Comparison of ENCODE assay signal across 1 cellular context in the genomic region with DNA sequence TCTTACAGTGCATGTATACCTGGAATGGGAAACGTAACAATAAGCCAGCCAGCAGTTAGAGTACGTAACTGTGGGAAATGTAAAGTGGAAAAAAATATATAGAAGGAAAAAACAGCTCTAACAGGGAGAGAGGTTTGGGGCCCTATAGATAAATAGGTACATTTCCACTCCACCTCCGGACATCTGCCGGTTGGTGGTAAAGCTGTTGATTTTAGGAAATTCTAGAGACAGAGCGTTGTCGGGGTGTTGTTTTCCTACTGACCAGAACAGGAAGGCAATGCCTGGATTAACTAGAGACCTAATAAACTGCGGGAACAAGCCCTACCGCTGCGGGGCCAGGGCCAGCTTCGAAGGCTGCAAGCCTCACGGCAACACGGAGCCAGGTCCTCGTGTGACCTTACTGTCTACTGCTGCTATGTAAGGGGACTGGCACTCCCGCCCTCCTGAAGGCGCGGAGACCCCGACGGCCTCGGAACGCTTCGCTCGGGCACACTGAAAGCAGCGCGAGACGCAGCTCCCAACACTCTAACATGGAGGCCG.
TF ChIP-seq lines count a peak whose summit lies in the region.

No MANE protein-coding gene starts in this region.

TF ChIP-seq in HepG2, 621 proteins besides CTCF, POLR2A, EP300 and RAD21 (continued from another document and continues in another):
- TF ChIP-seq, protein P1, sequence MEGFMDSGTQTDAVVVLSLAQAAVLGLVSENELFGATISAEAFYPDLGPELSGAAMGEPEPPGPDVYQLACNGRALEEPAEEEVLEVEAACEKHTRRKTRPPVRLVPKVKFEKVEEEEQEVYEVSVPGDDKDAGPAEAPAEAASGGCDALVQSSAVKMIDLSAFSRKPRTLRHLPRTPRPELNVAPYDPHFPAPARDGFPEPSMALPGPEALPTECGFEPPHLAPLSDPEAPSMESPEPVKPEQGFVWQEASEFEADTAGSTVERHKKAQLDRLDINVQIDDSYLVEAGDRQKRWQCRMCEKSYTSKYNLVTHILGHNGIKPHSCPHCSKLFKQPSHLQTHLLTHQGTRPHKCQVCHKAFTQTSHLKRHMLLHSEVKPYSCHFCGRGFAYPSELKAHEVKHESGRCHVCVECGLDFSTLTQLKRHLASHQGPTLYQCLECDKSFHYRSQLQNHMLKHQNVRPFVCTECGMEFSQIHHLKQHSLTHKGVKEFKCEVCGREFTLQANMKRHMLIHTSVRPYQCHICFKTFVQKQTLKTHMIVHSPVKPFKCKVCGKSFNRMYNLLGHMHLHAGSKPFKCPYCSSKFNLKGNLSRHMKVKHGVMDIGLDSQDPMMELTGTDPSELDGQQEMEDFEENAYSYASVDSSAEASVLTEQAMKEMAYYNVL (CRISPR knock-in tag; IDR thresholded peaks at IDR 0.05; ENCODE audit: borderline replicate concordance), result peak; percentile 77; the same call in 1 of the 2 replicates
- TF ChIP-seq, protein P2, sequence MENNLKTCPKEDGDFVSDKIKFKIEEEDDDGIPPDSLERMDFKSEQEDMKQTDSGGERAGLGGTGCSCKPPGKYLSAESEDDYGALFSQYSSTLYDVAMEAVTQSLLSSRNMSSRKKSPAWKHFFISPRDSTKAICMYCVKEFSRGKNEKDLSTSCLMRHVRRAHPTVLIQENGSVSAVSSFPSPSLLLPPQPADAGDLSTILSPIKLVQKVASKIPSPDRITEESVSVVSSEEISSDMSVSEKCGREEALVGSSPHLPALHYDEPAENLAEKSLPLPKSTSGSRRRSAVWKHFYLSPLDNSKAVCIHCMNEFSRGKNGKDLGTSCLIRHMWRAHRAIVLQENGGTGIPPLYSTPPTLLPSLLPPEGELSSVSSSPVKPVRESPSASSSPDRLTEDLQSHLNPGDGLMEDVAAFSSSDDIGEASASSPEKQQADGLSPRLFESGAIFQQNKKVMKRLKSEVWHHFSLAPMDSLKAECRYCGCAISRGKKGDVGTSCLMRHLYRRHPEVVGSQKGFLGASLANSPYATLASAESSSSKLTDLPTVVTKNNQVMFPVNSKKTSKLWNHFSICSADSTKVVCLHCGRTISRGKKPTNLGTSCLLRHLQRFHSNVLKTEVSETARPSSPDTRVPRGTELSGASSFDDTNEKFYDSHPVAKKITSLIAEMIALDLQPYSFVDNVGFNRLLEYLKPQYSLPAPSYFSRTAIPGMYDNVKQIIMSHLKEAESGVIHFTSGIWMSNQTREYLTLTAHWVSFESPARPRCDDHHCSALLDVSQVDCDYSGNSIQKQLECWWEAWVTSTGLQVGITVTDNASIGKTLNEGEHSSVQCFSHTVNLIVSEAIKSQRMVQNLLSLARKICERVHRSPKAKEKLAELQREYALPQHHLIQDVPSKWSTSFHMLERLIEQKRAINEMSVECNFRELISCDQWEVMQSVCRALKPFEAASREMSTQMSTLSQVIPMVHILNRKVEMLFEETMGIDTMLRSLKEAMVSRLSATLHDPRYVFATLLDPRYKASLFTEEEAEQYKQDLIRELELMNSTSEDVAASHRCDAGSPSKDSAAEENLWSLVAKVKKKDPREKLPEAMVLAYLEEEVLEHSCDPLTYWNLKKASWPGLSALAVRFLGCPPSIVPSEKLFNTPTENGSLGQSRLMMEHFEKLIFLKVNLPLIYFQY (CRISPR knock-in tag; IDR thresholded peaks at IDR 0.05; ENCODE audit: borderline replicate concordance), result 0 out of 2 replicates have a peak, but pooled peaks have one; percentile 21
- TF ChIP-seq CC2D1A (CRISPR knock-in tag; IDR thresholded peaks at IDR 0.05), result 0 out of 2 replicates have a peak, but pooled peaks have one; percentile 28
- no peak for TF ChIP-seq PAWR (CRISPR knock-in tag; IDR thresholded peaks at IDR 0.05; ENCODE audit: borderline replicate concordance)
- no peak for TF ChIP-seq ZNF775 (CRISPR knock-in tag; IDR thresholded peaks at IDR 0.05; ENCODE audit: borderline replicate concordance)
- TF ChIP-seq, protein P3, sequence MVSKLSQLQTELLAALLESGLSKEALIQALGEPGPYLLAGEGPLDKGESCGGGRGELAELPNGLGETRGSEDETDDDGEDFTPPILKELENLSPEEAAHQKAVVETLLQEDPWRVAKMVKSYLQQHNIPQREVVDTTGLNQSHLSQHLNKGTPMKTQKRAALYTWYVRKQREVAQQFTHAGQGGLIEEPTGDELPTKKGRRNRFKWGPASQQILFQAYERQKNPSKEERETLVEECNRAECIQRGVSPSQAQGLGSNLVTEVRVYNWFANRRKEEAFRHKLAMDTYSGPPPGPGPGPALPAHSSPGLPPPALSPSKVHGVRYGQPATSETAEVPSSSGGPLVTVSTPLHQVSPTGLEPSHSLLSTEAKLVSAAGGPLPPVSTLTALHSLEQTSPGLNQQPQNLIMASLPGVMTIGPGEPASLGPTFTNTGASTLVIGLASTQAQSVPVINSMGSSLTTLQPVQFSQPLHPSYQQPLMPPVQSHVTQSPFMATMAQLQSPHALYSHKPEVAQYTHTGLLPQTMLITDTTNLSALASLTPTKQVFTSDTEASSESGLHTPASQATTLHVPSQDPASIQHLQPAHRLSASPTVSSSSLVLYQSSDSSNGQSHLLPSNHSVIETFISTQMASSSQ (IDR thresholded peaks at IDR 0.05; ENCODE audit: low read depth), result peak; percentile 10; the same call in 1 of the 2 replicates
- TF ChIP-seq, protein P3 (CRISPR knock-in tag; IDR thresholded peaks at IDR 0.05; ENCODE audit: borderline replicate concordance), result no peak
- TF ChIP-seq ZNF251 (CRISPR knock-in tag; IDR thresholded peaks at IDR 0.05), result no peak
- TF ChIP-seq ZNF75D (CRISPR knock-in tag; IDR thresholded peaks at IDR 0.05; ENCODE audit: borderline replicate concordance), result no peak
- TF ChIP-seq NFE2L2 (IDR thresholded peaks at IDR 0.05; ENCODE audit: low read length), result no peak
- TF ChIP-seq, protein P4, sequence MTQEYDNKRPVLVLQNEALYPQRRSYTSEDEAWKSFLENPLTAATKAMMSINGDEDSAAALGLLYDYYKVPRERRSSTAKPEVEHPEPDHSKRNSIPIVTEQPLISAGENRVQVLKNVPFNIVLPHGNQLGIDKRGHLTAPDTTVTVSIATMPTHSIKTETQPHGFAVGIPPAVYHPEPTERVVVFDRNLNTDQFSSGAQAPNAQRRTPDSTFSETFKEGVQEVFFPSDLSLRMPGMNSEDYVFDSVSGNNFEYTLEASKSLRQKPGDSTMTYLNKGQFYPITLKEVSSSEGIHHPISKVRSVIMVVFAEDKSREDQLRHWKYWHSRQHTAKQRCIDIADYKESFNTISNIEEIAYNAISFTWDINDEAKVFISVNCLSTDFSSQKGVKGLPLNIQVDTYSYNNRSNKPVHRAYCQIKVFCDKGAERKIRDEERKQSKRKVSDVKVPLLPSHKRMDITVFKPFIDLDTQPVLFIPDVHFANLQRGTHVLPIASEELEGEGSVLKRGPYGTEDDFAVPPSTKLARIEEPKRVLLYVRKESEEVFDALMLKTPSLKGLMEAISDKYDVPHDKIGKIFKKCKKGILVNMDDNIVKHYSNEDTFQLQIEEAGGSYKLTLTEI (CRISPR knock-in tag; conservative IDR thresholded peaks at IDR 0.05), result no peak
- TF ChIP-seq SMARCE1 (IDR thresholded peaks at IDR 0.05; ENCODE audit: borderline replicate concordance), result no peak
- TF ChIP-seq GZF1 (CRISPR knock-in tag; IDR thresholded peaks at IDR 0.05), result 0 out of 2 replicates have a peak, but pooled peaks have one; percentile 41
- no peak for TF ChIP-seq ZNF850 (CRISPR knock-in tag; conservative IDR thresholded peaks at IDR 0.05)
- TF ChIP-seq ZMYM4 (CRISPR knock-in tag; IDR thresholded peaks at IDR 0.05), result no peak
- TF ChIP-seq, protein P5, sequence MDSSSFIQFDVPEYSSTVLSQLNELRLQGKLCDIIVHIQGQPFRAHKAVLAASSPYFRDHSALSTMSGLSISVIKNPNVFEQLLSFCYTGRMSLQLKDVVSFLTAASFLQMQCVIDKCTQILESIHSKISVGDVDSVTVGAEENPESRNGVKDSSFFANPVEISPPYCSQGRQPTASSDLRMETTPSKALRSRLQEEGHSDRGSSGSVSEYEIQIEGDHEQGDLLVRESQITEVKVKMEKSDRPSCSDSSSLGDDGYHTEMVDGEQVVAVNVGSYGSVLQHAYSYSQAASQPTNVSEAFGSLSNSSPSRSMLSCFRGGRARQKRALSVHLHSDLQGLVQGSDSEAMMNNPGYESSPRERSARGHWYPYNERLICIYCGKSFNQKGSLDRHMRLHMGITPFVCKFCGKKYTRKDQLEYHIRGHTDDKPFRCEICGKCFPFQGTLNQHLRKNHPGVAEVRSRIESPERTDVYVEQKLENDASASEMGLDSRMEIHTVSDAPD (CRISPR knock-in tag; IDR thresholded peaks at IDR 0.05), result no peak; the same call in none of the 2 replicates
- TF ChIP-seq, protein P6, sequence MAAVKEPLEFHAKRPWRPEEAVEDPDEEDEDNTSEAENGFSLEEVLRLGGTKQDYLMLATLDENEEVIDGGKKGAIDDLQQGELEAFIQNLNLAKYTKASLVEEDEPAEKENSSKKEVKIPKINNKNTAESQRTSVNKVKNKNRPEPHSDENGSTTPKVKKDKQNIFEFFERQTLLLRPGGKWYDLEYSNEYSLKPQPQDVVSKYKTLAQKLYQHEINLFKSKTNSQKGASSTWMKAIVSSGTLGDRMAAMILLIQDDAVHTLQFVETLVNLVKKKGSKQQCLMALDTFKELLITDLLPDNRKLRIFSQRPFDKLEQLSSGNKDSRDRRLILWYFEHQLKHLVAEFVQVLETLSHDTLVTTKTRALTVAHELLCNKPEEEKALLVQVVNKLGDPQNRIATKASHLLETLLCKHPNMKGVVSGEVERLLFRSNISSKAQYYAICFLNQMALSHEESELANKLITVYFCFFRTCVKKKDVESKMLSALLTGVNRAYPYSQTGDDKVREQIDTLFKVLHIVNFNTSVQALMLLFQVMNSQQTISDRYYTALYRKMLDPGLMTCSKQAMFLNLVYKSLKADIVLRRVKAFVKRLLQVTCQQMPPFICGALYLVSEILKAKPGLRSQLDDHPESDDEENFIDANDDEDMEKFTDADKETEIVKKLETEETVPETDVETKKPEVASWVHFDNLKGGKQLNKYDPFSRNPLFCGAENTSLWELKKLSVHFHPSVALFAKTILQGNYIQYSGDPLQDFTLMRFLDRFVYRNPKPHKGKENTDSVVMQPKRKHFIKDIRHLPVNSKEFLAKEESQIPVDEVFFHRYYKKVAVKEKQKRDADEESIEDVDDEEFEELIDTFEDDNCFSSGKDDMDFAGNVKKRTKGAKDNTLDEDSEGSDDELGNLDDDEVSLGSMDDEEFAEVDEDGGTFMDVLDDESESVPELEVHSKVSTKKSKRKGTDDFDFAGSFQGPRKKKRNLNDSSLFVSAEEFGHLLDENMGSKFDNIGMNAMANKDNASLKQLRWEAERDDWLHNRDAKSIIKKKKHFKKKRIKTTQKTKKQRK (IDR thresholded peaks at IDR 0.05; ENCODE audit: low read length), result no peak
- TF ChIP-seq, protein P7, sequence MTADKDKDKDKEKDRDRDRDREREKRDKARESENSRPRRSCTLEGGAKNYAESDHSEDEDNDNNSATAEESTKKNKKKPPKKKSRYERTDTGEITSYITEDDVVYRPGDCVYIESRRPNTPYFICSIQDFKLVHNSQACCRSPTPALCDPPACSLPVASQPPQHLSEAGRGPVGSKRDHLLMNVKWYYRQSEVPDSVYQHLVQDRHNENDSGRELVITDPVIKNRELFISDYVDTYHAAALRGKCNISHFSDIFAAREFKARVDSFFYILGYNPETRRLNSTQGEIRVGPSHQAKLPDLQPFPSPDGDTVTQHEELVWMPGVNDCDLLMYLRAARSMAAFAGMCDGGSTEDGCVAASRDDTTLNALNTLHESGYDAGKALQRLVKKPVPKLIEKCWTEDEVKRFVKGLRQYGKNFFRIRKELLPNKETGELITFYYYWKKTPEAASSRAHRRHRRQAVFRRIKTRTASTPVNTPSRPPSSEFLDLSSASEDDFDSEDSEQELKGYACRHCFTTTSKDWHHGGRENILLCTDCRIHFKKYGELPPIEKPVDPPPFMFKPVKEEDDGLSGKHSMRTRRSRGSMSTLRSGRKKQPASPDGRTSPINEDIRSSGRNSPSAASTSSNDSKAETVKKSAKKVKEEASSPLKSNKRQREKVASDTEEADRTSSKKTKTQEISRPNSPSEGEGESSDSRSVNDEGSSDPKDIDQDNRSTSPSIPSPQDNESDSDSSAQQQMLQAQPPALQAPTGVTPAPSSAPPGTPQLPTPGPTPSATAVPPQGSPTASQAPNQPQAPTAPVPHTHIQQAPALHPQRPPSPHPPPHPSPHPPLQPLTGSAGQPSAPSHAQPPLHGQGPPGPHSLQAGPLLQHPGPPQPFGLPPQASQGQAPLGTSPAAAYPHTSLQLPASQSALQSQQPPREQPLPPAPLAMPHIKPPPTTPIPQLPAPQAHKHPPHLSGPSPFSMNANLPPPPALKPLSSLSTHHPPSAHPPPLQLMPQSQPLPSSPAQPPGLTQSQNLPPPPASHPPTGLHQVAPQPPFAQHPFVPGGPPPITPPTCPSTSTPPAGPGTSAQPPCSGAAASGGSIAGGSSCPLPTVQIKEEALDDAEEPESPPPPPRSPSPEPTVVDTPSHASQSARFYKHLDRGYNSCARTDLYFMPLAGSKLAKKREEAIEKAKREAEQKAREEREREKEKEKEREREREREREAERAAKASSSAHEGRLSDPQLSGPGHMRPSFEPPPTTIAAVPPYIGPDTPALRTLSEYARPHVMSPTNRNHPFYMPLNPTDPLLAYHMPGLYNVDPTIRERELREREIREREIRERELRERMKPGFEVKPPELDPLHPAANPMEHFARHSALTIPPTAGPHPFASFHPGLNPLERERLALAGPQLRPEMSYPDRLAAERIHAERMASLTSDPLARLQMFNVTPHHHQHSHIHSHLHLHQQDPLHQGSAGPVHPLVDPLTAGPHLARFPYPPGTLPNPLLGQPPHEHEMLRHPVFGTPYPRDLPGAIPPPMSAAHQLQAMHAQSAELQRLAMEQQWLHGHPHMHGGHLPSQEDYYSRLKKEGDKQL (CRISPR knock-in tag; IDR thresholded peaks at IDR 0.05; ENCODE audit: low read depth), result no peak; the same call in 1 of the 2 replicates
- TF ChIP-seq WIZ (CRISPR knock-in tag; IDR thresholded peaks at IDR 0.05), result no peak
- TF ChIP-seq YEATS2 (CRISPR knock-in tag; IDR thresholded peaks at IDR 0.05; ENCODE audit: borderline replicate concordance), result 0 out of 2 replicates have a peak, but pooled peaks have one; percentile 17
- TF ChIP-seq ZNF354B (CRISPR knock-in tag; IDR thresholded peaks at IDR 0.05), result no peak
- peak; percentile 54; the same call in 1 of the 2 replicates for TF ChIP-seq ZNF768 (CRISPR knock-in tag; IDR thresholded peaks at IDR 0.05)
- TF ChIP-seq ZNF720 (CRISPR knock-in tag; IDR thresholded peaks at IDR 0.05), result no peak
- TF ChIP-seq TGIF2 (CRISPR knock-in tag; IDR thresholded peaks at IDR 0.05), result peak; percentile 31
- TF ChIP-seq, protein P8, sequence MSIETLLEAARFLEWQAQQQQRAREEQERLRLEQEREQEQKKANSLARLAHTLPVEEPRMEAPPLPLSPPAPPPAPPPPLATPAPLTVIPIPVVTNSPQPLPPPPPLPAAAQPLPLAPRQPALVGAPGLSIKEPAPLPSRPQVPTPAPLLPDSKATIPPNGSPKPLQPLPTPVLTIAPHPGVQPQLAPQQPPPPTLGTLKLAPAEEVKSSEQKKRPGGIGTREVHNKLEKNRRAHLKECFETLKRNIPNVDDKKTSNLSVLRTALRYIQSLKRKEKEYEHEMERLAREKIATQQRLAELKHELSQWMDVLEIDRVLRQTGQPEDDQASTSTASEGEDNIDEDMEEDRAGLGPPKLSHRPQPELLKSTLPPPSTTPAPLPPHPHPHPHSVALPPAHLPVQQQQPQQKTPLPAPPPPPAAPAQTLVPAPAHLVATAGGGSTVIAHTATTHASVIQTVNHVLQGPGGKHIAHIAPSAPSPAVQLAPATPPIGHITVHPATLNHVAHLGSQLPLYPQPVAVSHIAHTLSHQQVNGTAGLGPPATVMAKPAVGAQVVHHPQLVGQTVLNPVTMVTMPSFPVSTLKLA (IDR thresholded peaks at IDR 0.05), result no peak
